9 cellular contexts compared by ENCODE assay signal in genomic region chr1:67674260-67675011, GRCh38. TPM values are rescaled to one million over a fixed set of nuclear protein-coding genes. Genes with fewer than 3 reads are reported as not detected.
DNase-seq lines count a peak whose midpoint lies in the region; ATAC-seq, FAIRE-seq and TF ChIP-seq lines count a peak whose summit lies in the region.
"Had no signal": no experiment of that assay in that cellular context is flagged by ENCODE, and none has a peak within 500 bp of the region (broad histone marks: within the 10 kb centered on the region; RNA-seq: fewer than 3 reads in every experiment).

No MANE protein-coding gene starts in this region.

- in situ Hi-C loops in HAP-1 (cut with MboI; ENCODE audit: low sequenced_read_pairs): no loop called here

- TF ChIP-seq POLR2A in heart left ventricle (IDR thresholded peaks at IDR 0.05): no peak

- H3K27ac ChIP-seq in heart left ventricle: peak overlapping the region in 9 of 12 donors; percentile 5 to 49 (median 31)
- H3K27ac ChIP-seq: thyroid gland had no signal

- H3K4me1 ChIP-seq in heart left ventricle: peaks cover 0 to 17% (median 10%) of the 10 kb centered on the region in 12 donors
- peaks cover 5% of the 10 kb centered on the region for H3K4me1 ChIP-seq in HAP-1

- DNase-seq in NCI-H2196 treated with DMSO at 0.1 percent for 48 hours (lab: John Stamatoyannopoulos, UW; ENCODE audit: unreplicated experiment) (peak; percentile 84), heart left ventricle (peak in 4 of 5 donors; percentile 36 to 60 (median 42)), HAP-1 (ENCODE audit: low spot score in 2 of 2) (no peak), GM19239 (ENCODE audit: insufficient read length, low spot score) (no peak)
- DNase-seq in activated CD8-positive, alpha-beta memory T cell treated with anti-CD3 and anti-CD28 coated beads, Interleukin-2, amount 50 U/mL, for 48 hours: peak; percentile 55
- peak; percentile 45 for DNase-seq in stimulated activated CD8-positive, alpha-beta memory T cell treated with anti-CD3 and anti-CD28 coated beads, Interleukin-4, amount 100 ng/mL, for 48 hours

- TF ChIP-seq CTCF in heart left ventricle (IDR thresholded peaks at IDR 0.05): no peak

- FAIRE-seq in GM19239 (lab: Jason Lieb, UNC): no peak

- intact Hi-C loops in heart left ventricle (cut with DNase I): loop anchor here in 1 of 10 donors (10.0 kb wide), 1 partner anchor 110 kb away; no protein-coding TSS in a partner anchor

- H3K27me3 ChIP-seq in heart left ventricle (no peaks in the 10 kb centered on the region), HAP-1 (ENCODE audit: low read depth) (peaks cover 24% of the 10 kb centered on the region)
- H3K27me3 ChIP-seq: thyroid gland had no signal

- WGBS in heart left ventricle, 4 donors: 27 to 54% (median 29%) methylated on average over 4 of the region's 4 CpGs

- H3K36me3 ChIP-seq in heart left ventricle (no peaks in the 10 kb centered on the region), HAP-1 (replicated peaks) (no peaks in the 10 kb centered on the region)
- H3K36me3 ChIP-seq: thyroid gland had no signal

- H3K4me3 ChIP-seq in heart left ventricle (no peak overlapping the region), HAP-1 (no peak overlapping the region)
- H3K4me3 ChIP-seq: thyroid gland had no signal

- H3K9me3 ChIP-seq in heart left ventricle (no peaks in the 10 kb centered on the region), HAP-1 (no peaks in the 10 kb centered on the region; the same call in 1 of the 2 replicates)
- H3K9me3 ChIP-seq: thyroid gland had no signal

- ATAC-seq in GM19452 (IDR thresholded peaks at IDR 0.05; ENCODE audit: unreplicated experiment) (peak; percentile 55), heart left ventricle (peak; percentile 61 to 96 (median 70)), HG03108 (IDR thresholded peaks at IDR 0.05; ENCODE audit: unreplicated experiment) (no peak)

RNA-seq across cellular contexts. Expression of gene GADD45A, which starts 10.6 kb away (rescaled TPM):
- 100 to 1,000 TPM in 1 of 9 donors, 10 to 100 TPM in 8; 26.5 to 119 (median 45.8) TPM for total RNA-seq in heart left ventricle
- 10 to 100 TPM; 35.7 to 57.3 TPM for polyA plus RNA-seq in heart left ventricle

Comparison
In these comparisons a context has a peak if more than half of its experiments do, and no peak if none do; other contexts are left out.
1. DNase-seq: peak in NCI-H2196 treated with DMSO at 0.1 percent for 48 hours (single experiment), activated CD8-positive, alpha-beta memory T cell treated with anti-CD3 and anti-CD28 coated beads, Interleukin-2, amount 50 U/mL, for 48 hours (single experiment), heart left ventricle (4 of 5) and stimulated activated CD8-positive, alpha-beta memory T cell treated with anti-CD3 and anti-CD28 coated beads, Interleukin-4, amount 100 ng/mL, for 48 hours (single experiment); none in HAP-1 (0 of 2) and GM19239 (single experiment).